ENCODE assay signal across 18 cellular contexts in the genomic region with DNA sequence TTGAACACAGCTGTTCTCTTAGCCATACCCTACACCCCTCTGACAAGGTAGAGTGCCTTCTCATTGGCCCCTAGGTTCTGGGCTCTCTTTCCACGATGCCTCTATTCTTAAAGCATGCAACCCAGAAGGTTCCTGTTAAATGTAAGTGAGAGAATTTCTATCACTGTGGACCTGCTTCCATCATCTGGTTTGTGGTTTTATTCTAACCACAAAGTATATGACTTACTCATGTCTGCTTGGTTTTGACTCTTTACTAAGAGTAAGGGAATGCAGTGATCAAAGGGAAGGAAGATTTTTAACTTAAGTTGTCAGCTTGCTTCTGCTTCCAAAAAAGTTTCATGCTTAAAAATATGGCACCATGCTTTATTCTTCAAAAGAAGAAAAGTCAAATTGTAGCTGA.
A peak's percentile ranks its signal among the peaks of the same experiment; 100 is the strongest.
DNase-seq lines count a peak whose midpoint lies in the region; ATAC-seq, FAIRE-seq and TF ChIP-seq lines count a peak whose summit lies in the region.
"Had no signal": no experiment of that assay in that cellular context is flagged by ENCODE, and none has a peak within 500 bp of the region (broad histone marks: within the 10 kb centered on the region; RNA-seq: fewer than 3 reads in every experiment).

No MANE protein-coding gene starts in this region.

- no peak overlapping the region for H3K9ac ChIP-seq in astrocyte (ENCODE audit: low read length)

- BruUV-seq in Calu3 (replicated peaks; lab: Mats Ljungman, UMichigan), result no TSS peak

- H3K9me3 Mint-ChIP-seq in astrocyte (ENCODE audit: unreplicated experiment) (no peaks in the 10 kb centered on the region), Calu3 (ENCODE audit: low read depth, unreplicated experiment) (no peaks in the 10 kb centered on the region)
- H3K9me3 Mint-ChIP-seq: activated CD4-positive, alpha-beta memory T cell treated with anti-CD3 and anti-CD28 coated beads, Interleukin-2, amount 10 ng/mL, durations not matched to agents 7 days and 5 days; activated naive CD4-positive, alpha-beta T cell treated with anti-CD3 and anti-CD28 coated beads, Interleukin-2, amount 10 ng/mL, durations not matched to agents 7 days and 5 days; dendritic cell treated with granulocyte-macrophage colony-stimulating factor and Interleukin-4, amounts not matched to agents 40 ng/mL and 50 ng/mL, for 4 days had no signal

- H3K4me3 ChIP-seq in AG09309 (ENCODE audit: control insufficient read depth, low read depth, low read length) (no peak overlapping the region), astrocyte (ENCODE audit: insufficient read depth, low read depth, low read length) (no peak overlapping the region), kidney epithelial cell (ENCODE audit: low read depth, low read length) (no peak overlapping the region)
- H3K4me3 ChIP-seq: gastrocnemius medialis, MG63 had no signal

- DNase-seq in AG09309 (ENCODE audit: low read depth), result peak; percentile 70
- DNase-seq in HT1080 (ENCODE audit: low read depth), result peak; percentile 89
- DNase-seq in astrocyte (ENCODE audit: low read depth), result peak; percentile 99
- peak; percentile 42 for DNase-seq in kidney epithelial cell (ENCODE audit: low read depth)
- no peak for DNase-seq in Calu3
- no peak for DNase-seq in cerebellar cortex (ENCODE audit: low spot score)
- DNase-seq in NCI-H187 treated with DMSO at 0.1 percent for 48 hours (lab: John Stamatoyannopoulos, UW), result no peak
- DNase-seq: activated CD4-positive, alpha-beta memory T cell treated with anti-CD3 and anti-CD28 coated beads, Interleukin-2, amount 10 ng/mL, durations not matched to agents 7 days and 5 days; activated naive CD4-positive, alpha-beta T cell treated with anti-CD3 and anti-CD28 coated beads, Interleukin-2, amount 10 ng/mL, durations not matched to agents 7 days and 5 days; CD4-positive, CD25-positive, alpha-beta regulatory T cell; gastrocnemius medialis; kidney; MG63; stimulated activated CD4-positive, alpha-beta T cell treated with anti-CD3 and anti-CD28 coated beads, Interleukin-4, amount 100 ng/mL, for 24 hours; stimulated activated naive CD4-positive, alpha-beta T cell treated with Interleukin-2 at 50 U/mL for 16 hours had no signal

- no peak overlapping the region for H2AFZ ChIP-seq in astrocyte (ENCODE audit: low read depth, low read length)

- peak; percentile 98 for FAIRE-seq in astrocyte (lab: Jason Lieb, UNC)
- FAIRE-seq: kidney had no signal

- H3K4me1 ChIP-seq in astrocyte (ENCODE audit: insufficient read depth, low read length), result peaks cover 24% of the 10 kb centered on the region
- H3K4me1 ChIP-seq: gastrocnemius medialis had no signal

- H3K4me1 Mint-ChIP-seq in astrocyte (ENCODE audit: low read depth, unreplicated experiment) (peaks cover 27% of the 10 kb centered on the region), Calu3 (ENCODE audit: low read depth, unreplicated experiment) (peaks cover 7% of the 10 kb centered on the region)
- H3K4me1 Mint-ChIP-seq: activated naive CD4-positive, alpha-beta T cell treated with anti-CD3 and anti-CD28 coated beads, Interleukin-2, amount 10 ng/mL, durations not matched to agents 7 days and 5 days; CD4-positive, CD25-positive, alpha-beta regulatory T cell had no signal

- TF ChIP-seq CTCF in AG09309 (IDR thresholded peaks at IDR 0.05; ENCODE audit: control insufficient read depth, insufficient read depth, low read depth, low read length, missing control alignments) (no peak), astrocyte (IDR thresholded peaks at IDR 0.05; ENCODE audit: insufficient read depth, low read depth, low read length) (no peak), kidney epithelial cell (IDR thresholded peaks at IDR 0.05; ENCODE audit: insufficient read depth, low read length, poor library complexity, severe bottlenecking) (no peak), Calu3 (IDR thresholded peaks at IDR 0.05; ENCODE audit: unreplicated experiment) (no peak)

- peak overlapping the region; percentile 46 for H3K4me2 ChIP-seq in astrocyte (ENCODE audit: low read length)

- H3K36me3 ChIP-seq in astrocyte (ENCODE audit: insufficient read depth, low read length) (no peaks in the 10 kb centered on the region), kidney epithelial cell (ENCODE audit: control insufficient read depth, insufficient read depth, low read length) (no peaks in the 10 kb centered on the region)
- H3K36me3 ChIP-seq: gastrocnemius medialis, MG63 had no signal

- H3K9me3 ChIP-seq in astrocyte (ENCODE audit: insufficient read depth, low read depth, low read length), result no peaks in the 10 kb centered on the region
- H3K9me3 ChIP-seq: gastrocnemius medialis, MG63 had no signal

- intact Hi-C loops in Calu3 (cut with micrococcal nuclease; ENCODE audit: unreplicated experiment), result no loop called here

- H3K27me3 Mint-ChIP-seq in astrocyte (ENCODE audit: low read depth, unreplicated experiment) (no peaks in the 10 kb centered on the region), Calu3 (ENCODE audit: unreplicated experiment) (no peaks in the 10 kb centered on the region)
- H3K27me3 Mint-ChIP-seq: activated CD4-positive, alpha-beta memory T cell treated with anti-CD3 and anti-CD28 coated beads, Interleukin-2, amount 10 ng/mL, durations not matched to agents 7 days and 5 days; activated naive CD4-positive, alpha-beta T cell treated with anti-CD3 and anti-CD28 coated beads, Interleukin-2, amount 10 ng/mL, durations not matched to agents 7 days and 5 days; CD4-positive, CD25-positive, alpha-beta regulatory T cell had no signal

- ATAC-seq in HG03432 (IDR thresholded peaks at IDR 0.05; ENCODE audit: unreplicated experiment), result no peak
- ATAC-seq: gastrocnemius medialis had no signal

- H3K36me3 Mint-ChIP-seq in astrocyte (ENCODE audit: low read depth, unreplicated experiment), result no peaks in the 10 kb centered on the region
- H3K36me3 Mint-ChIP-seq in Calu3 (ENCODE audit: insufficient read depth, unreplicated experiment), result no peaks in the 10 kb centered on the region
- H3K36me3 Mint-ChIP-seq: activated naive CD4-positive, alpha-beta T cell treated with anti-CD3 and anti-CD28 coated beads, Interleukin-2, amount 10 ng/mL, durations not matched to agents 7 days and 5 days; CD4-positive, CD25-positive, alpha-beta regulatory T cell had no signal

- no peaks in the 10 kb centered on the region for H3K27me3 ChIP-seq in astrocyte (ENCODE audit: insufficient read depth, low read length)
- H3K27me3 ChIP-seq in kidney epithelial cell (ENCODE audit: control insufficient read depth, insufficient read depth, low read length), result no peaks in the 10 kb centered on the region
- H3K27me3 ChIP-seq: gastrocnemius medialis, MG63 had no signal

- H3K4me3 Mint-ChIP-seq in astrocyte (ENCODE audit: unreplicated experiment) (no peak overlapping the region), Calu3 (ENCODE audit: low read depth, unreplicated experiment) (no peak overlapping the region)
- H3K4me3 Mint-ChIP-seq: activated CD4-positive, alpha-beta memory T cell treated with anti-CD3 and anti-CD28 coated beads, Interleukin-2, amount 10 ng/mL, durations not matched to agents 7 days and 5 days; activated naive CD4-positive, alpha-beta T cell treated with anti-CD3 and anti-CD28 coated beads, Interleukin-2, amount 10 ng/mL, durations not matched to agents 7 days and 5 days; CD4-positive, CD25-positive, alpha-beta regulatory T cell; dendritic cell treated with granulocyte-macrophage colony-stimulating factor and Interleukin-4, amounts not matched to agents 40 ng/mL and 50 ng/mL, for 4 days had no signal

- H3K27ac Mint-ChIP-seq in astrocyte (ENCODE audit: unreplicated experiment) (peak overlapping the region; percentile 24), Calu3 (ENCODE audit: unreplicated experiment) (no peak overlapping the region)
- H3K27ac Mint-ChIP-seq: activated CD4-positive, alpha-beta memory T cell treated with anti-CD3 and anti-CD28 coated beads, Interleukin-2, amount 10 ng/mL, durations not matched to agents 7 days and 5 days; activated naive CD4-positive, alpha-beta T cell treated with anti-CD3 and anti-CD28 coated beads, Interleukin-2, amount 10 ng/mL, durations not matched to agents 7 days and 5 days; CD4-positive, CD25-positive, alpha-beta regulatory T cell; dendritic cell treated with granulocyte-macrophage colony-stimulating factor and Interleukin-4, amounts not matched to agents 40 ng/mL and 50 ng/mL, for 4 days had no signal

- no peaks in the 10 kb centered on the region for H4K20me1 ChIP-seq in astrocyte (ENCODE audit: insufficient read depth, low read length)

- CTCF ChIA-PET in Calu3 (lab: Charles Lee), result no interaction called here

- no peaks in the 10 kb centered on the region for H3K79me2 ChIP-seq in astrocyte (ENCODE audit: insufficient read depth, low read length)

- no peak overlapping the region for H3K27ac ChIP-seq in astrocyte (ENCODE audit: low read depth, low read length)
- H3K27ac ChIP-seq: gastrocnemius medialis, HL-60 had no signal

Comparison
In these comparisons a context has a peak if more than half of its experiments do, and no peak if none do; other contexts are left out.
1. DNase-seq: peak in AG09309 (single experiment), HT1080 (single experiment), astrocyte (single experiment) and kidney epithelial cell (single experiment); none in Calu3 (single experiment), cerebellar cortex (single experiment) and NCI-H187 treated with DMSO at 0.1 percent for 48 hours (single experiment).